Comparison of ENCODE assay signal across 22 cellular contexts in genomic region chr9:98047002-98047401, GRCh38. TPM values are rescaled to one million over a fixed set of nuclear protein-coding genes. Genes with fewer than 3 reads are reported as not detected.
DNase-seq lines count a peak whose midpoint lies in the region; ATAC-seq, FAIRE-seq and TF ChIP-seq lines count a peak whose summit lies in the region.
"Had no signal": no experiment of that assay in that cellular context is flagged by ENCODE, and none has a peak within 500 bp of the region (broad histone marks: within the 10 kb centered on the region; RNA-seq: fewer than 3 reads in every experiment).

No MANE protein-coding gene starts in this region.

- no peaks in the 10 kb centered on the region for H3F3A ChIP-seq in GM23248 (ENCODE audit: insufficient read depth)

- peaks cover 41% of the 10 kb centered on the region for H3K36me3 Mint-ChIP-seq in activated CD4-positive, alpha-beta T cell treated with anti-CD3 and anti-CD28 coated beads, Interleukin-2, amount 10 ng/mL, durations not matched to agents 7 days and 5 days (ENCODE audit: low read depth)

- no peaks in the 10 kb centered on the region for H3K9me3 ChIP-seq in HEK293 (ENCODE audit: control insufficient read depth, insufficient read depth, low read depth, low read length)
- peaks cover 4% of the 10 kb centered on the region; the same call in 1 of the 2 replicates for H3K9me3 ChIP-seq in K562 (replicated peaks; ENCODE audit: control insufficient read depth, insufficient read depth, low read depth, low read length)
- no peaks in the 10 kb centered on the region for H3K9me3 ChIP-seq in suprapubic skin
- H3K9me3 ChIP-seq in GM23248 (ENCODE audit: low read depth) = no peaks in the 10 kb centered on the region
- H3K9me3 ChIP-seq: body of pancreas, colonic mucosa, uterus had no signal

- H2AFZ ChIP-seq in K562 (ENCODE audit: low read depth, low read length) (peak overlapping the region; percentile 34; the same call in 1 of the 2 replicates), GM23248 (no peak overlapping the region)

- peak; percentile 83 for TF ChIP-seq POLR2A in K562 (conservative IDR thresholded peaks at IDR 0.05)
- no peak for TF ChIP-seq POLR2A in suprapubic skin (IDR thresholded peaks at IDR 0.05)

- peak overlapping the region; percentile 78 for H3K4me3 Mint-ChIP-seq in activated CD4-positive, alpha-beta T cell treated with anti-CD3 and anti-CD28 coated beads, Interleukin-2, amount 10 ng/mL, durations not matched to agents 7 days and 5 days
- H3K4me3 Mint-ChIP-seq: CD4-positive, alpha-beta T cell had no signal

- H3K9ac ChIP-seq in K562 (ENCODE audit: insufficient read depth in 1 of 2, low read depth in 2 of 2, low read length in 2 of 2) (peak overlapping the region in 1 of 2 experiments; percentile 92; a peak in 2 of 4 replicates), GM23248 (no peak overlapping the region)

- H3K9me2 ChIP-seq in GM23248 (ENCODE audit: insufficient read depth) = no peaks in the 10 kb centered on the region

- H3K4me3 ChIP-seq in HEK293 (ENCODE audit: low read depth, low read length) (no peak overlapping the region), K562 (peak overlapping the region; percentile 55), suprapubic skin (no peak overlapping the region), GM23248 (no peak overlapping the region)
- H3K4me3 ChIP-seq: body of pancreas, colonic mucosa, uterus had no signal

- no peaks in the 10 kb centered on the region for H3K27me3 Mint-ChIP-seq in activated CD4-positive, alpha-beta T cell treated with anti-CD3 and anti-CD28 coated beads, Interleukin-2, amount 10 ng/mL, durations not matched to agents 7 days and 5 days
- H3K27me3 Mint-ChIP-seq: CD4-positive, alpha-beta T cell had no signal

- no peak overlapping the region for H3K27ac ChIP-seq in HEK293 (ENCODE audit: extremely low read depth, low read depth, low read length)
- H3K27ac ChIP-seq in K562 (ENCODE audit: extremely low read depth, low read depth, low read length) = peak overlapping the region; percentile 90
- no peak overlapping the region for H3K27ac ChIP-seq in suprapubic skin
- H3K27ac ChIP-seq in GM23248 = no peak overlapping the region
- H3K27ac ChIP-seq: body of pancreas, colonic mucosa, uterus had no signal

- no peak for TF ChIP-seq CTCF in HEK293 (tag by site-specific recombination; IDR thresholded peaks at IDR 0.05)
- TF ChIP-seq CTCF in K562 (IDR thresholded peaks at IDR 0.05 in 2 of 3, conservative IDR thresholded peaks at IDR 0.05 in 1 of 3; ENCODE audit: insufficient read depth in 2 of 3, low read depth in 1 of 3, low read length in 3 of 3) = no peak
- no peak for TF ChIP-seq CTCF in suprapubic skin (IDR thresholded peaks at IDR 0.05)

- FAIRE-seq in K562 (lab: Jason Lieb, UNC) = peak; percentile 23
- FAIRE-seq: endothelial cell of umbilical vein, GM12892 had no signal

- WGBS in K562 (ENCODE audit: insufficient coverage, low coverage, missing lambda C conversion rate) = 4% methylated on average over 4 of the region's 5 CpGs
- 89% methylated on average over 5 of the region's 5 CpGs for WGBS in suprapubic skin
- 78 to 79% methylated on average over 5 of the region's 5 CpGs for WGBS in GM23248 (ENCODE audit: low coverage in 1 of 2, low lambda C conversion rate in 2 of 2, missing lambda C conversion rate in 2 of 2), 2 experiments

- peak overlapping the region; percentile 76 for H3K4me2 ChIP-seq in K562 (ENCODE audit: insufficient read depth, low read length)
- no peak overlapping the region for H3K4me2 ChIP-seq in GM23248 (ENCODE audit: unreplicated experiment)

- intact Hi-C loops in K562 (cut with micrococcal nuclease) = loop anchor here (5.0 kb wide), 2 partner anchors 60 to 125 kb away; partner anchors contain the start of gene TRMO

- in situ Hi-C loops in K562 (cut with MboI) (no loop called here), GM23248 (cut with MboI) (no loop called here)

- H3K27me3 ChIP-seq in K562 (ENCODE audit: control insufficient read depth in 2 of 2, insufficient read depth in 2 of 2, low read length in 2 of 2) = no peaks in the 10 kb centered on the region
- no peaks in the 10 kb centered on the region for H3K27me3 ChIP-seq in suprapubic skin
- no peaks in the 10 kb centered on the region for H3K27me3 ChIP-seq in GM23248 (replicated peaks; ENCODE audit: insufficient read depth)
- H3K27me3 ChIP-seq: body of pancreas, colonic mucosa, uterus had no signal

- BruUV-seq in K562 (replicated peaks; lab: Mats Ljungman, UMichigan) = no TSS peak

- H3K4me1 ChIP-seq in HEK293 (ENCODE audit: control insufficient read depth, insufficient read depth, low read length) (no peaks in the 10 kb centered on the region), K562 (replicated peaks in 1 of 2; ENCODE audit: control insufficient read depth in 2 of 2, insufficient read depth in 2 of 2, low read length in 2 of 2) (peaks cover 12 to 19% of the 10 kb centered on the region in 2 experiments; a peak in 3 of 5 replicates), suprapubic skin (no peaks in the 10 kb centered on the region), GM23248 (ENCODE audit: insufficient read depth) (no peaks in the 10 kb centered on the region)
- H3K4me1 ChIP-seq: body of pancreas, colonic mucosa, uterus had no signal

- H4K20me1 ChIP-seq in K562 (replicated peaks; ENCODE audit: control insufficient read depth, insufficient read depth, low read length) = no peaks in the 10 kb centered on the region
- H4K20me1 ChIP-seq in GM23248 (ENCODE audit: insufficient read depth) = no peaks in the 10 kb centered on the region

- peak overlapping the region; percentile 27 for H3K27ac Mint-ChIP-seq in activated CD4-positive, alpha-beta T cell treated with anti-CD3 and anti-CD28 coated beads, Interleukin-2, amount 10 ng/mL, durations not matched to agents 7 days and 5 days
- H3K27ac Mint-ChIP-seq: CD4-positive, alpha-beta T cell had no signal

- CTCF ChIA-PET in activated CD4-positive, alpha-beta T cell treated with anti-CD3 and anti-CD28 coated beads, Interleukin-2, amount 10 ng/mL, durations not matched to agents 7 days and 5 days (lab: Charles Lee) = interaction anchor here (0.6 to 6.7 kb wide), 5 partner anchors 9 to 156 kb away, joined by 3 to 37 read pairs (median 4); partner anchors contain the start of gene TRMO
- CTCF ChIA-PET in HEK293 (lab: Yijun Ruan, JAX) = interaction anchor here (2.1 kb wide), 1 partner anchor 13 kb away, joined by 13 read pairs; no protein-coding TSS in a partner anchor
- CTCF ChIA-PET in K562 (lab: Yijun Ruan, JAX; ENCODE audit: low intra/inter-chr PET ratio) = no interaction called here

- H3K9me3 Mint-ChIP-seq in activated CD4-positive, alpha-beta T cell treated with anti-CD3 and anti-CD28 coated beads, Interleukin-2, amount 10 ng/mL, durations not matched to agents 7 days and 5 days = peaks cover 5% of the 10 kb centered on the region
- H3K9me3 Mint-ChIP-seq: CD4-positive, alpha-beta T cell had no signal

- H3K36me3 ChIP-seq in HEK293 (ENCODE audit: control insufficient read depth in 2 of 2, insufficient read depth in 1 of 2, low read length in 2 of 2) = no peaks in the 10 kb centered on the region
- H3K36me3 ChIP-seq in K562 (ENCODE audit: control insufficient read depth, insufficient read depth, low read length) = peaks cover 52% of the 10 kb centered on the region
- no peaks in the 10 kb centered on the region for H3K36me3 ChIP-seq in suprapubic skin
- no peaks in the 10 kb centered on the region for H3K36me3 ChIP-seq in GM23248 (ENCODE audit: low read depth)
- H3K36me3 ChIP-seq: colonic mucosa, uterus had no signal

- H3K9me1 ChIP-seq in K562 (ENCODE audit: control insufficient read depth, insufficient read depth, low read length) = no peaks in the 10 kb centered on the region

- DNase-seq in activated CD4-positive, alpha-beta T cell treated with anti-CD3 and anti-CD28 coated beads, Interleukin-2, amount 10 ng/mL, durations not matched to agents 7 days and 5 days = no peak
- no peak for DNase-seq in activated CD4-positive, alpha-beta T cell treated with anti-CD3 and anti-CD28 coated beads, Interleukin-2, amount 50 U/mL, for 4 hours
- DNase-seq in RKO (ENCODE audit: low spot score) = peak; percentile 70
- DNase-seq in K562 (ENCODE audit: extremely low read depth in 1 of 4, low spot score in 3 of 4) = peak in 1 of 4 experiments; percentile 75
- no peak for DNase-seq in suprapubic skin (ENCODE audit: low spot score in 2 of 2)
- no peak for DNase-seq in GM23248
- DNase-seq in COLO829 (ENCODE audit: low spot score) = no peak
- DNase-seq: ACHN; activated CD4-positive, alpha-beta T cell treated with anti-CD3 and anti-CD28 coated beads for 1 hour; activated effector memory CD4-positive, alpha-beta T cell treated with Interleukin-2 at 50 U/mL for 16 hours; body of pancreas; CD4-positive, alpha-beta T cell; colonic mucosa; foreskin fibroblast; hypothalamus; kidney glomerular epithelial cell; NCI-H2029 treated with DMSO at 0.1 percent for 48 hours; NCI-H524 treated with DMSO at 0.1 percent for 48 hours; uterus had no signal

- peaks cover 60% of the 10 kb centered on the region for H3K4me1 Mint-ChIP-seq in activated CD4-positive, alpha-beta T cell treated with anti-CD3 and anti-CD28 coated beads, Interleukin-2, amount 10 ng/mL, durations not matched to agents 7 days and 5 days

- peaks cover 68% of the 10 kb centered on the region for H3K79me2 ChIP-seq in K562 (ENCODE audit: control insufficient read depth, insufficient read depth, low read length)
- no peaks in the 10 kb centered on the region for H3K79me2 ChIP-seq in GM23248 (ENCODE audit: insufficient read depth)

- peak; percentile 67 for ATAC-seq in K562
- ATAC-seq: body of pancreas had no signal

- POLR2A ChIA-PET in activated CD4-positive, alpha-beta T cell treated with anti-CD3 and anti-CD28 coated beads, Interleukin-2, amount 10 ng/mL, durations not matched to agents 7 days and 5 days (lab: Charles Lee) = no interaction called here
- POLR2A ChIA-PET in HEK293 (lab: Yijun Ruan, JAX) (no interaction called here), K562 (lab: Yijun Ruan, JAX) (interaction anchor here (0.6 to 4.7 kb wide), 22 partner anchors 10 to 1005 kb away, joined by 3 to 57 read pairs (median 4); partner anchors contain the start of genes CORO2A, NANS, TBC1D2 and TMOD1)

- TF ChIP-seq RAD21 in K562 (CRISPR knock-in tag; conservative IDR thresholded peaks at IDR 0.05 in 1 of 2, IDR thresholded peaks at IDR 0.05 in 1 of 2) = no peak

- no peak for TF ChIP-seq EP300 in K562 (IDR thresholded peaks at IDR 0.05; ENCODE audit: low read length)
- no peak for TF ChIP-seq EP300 in suprapubic skin (IDR thresholded peaks at IDR 0.05)

RNA-seq across cellular contexts. Expression of gene NANS, which starts 9.5 kb away (rescaled TPM):
- total RNA-seq in activated CD4-positive, alpha-beta T cell treated with anti-CD3 and anti-CD28 coated beads, Interleukin-2, amount 10 ng/mL, durations not matched to agents 7 days and 5 days = 10 to 100 TPM; 37.2 to 38.3 TPM
- total RNA-seq in K562 (2011; cell fraction: chromatin; rRNA removed; ENCODE audit: low replicate concordance) = 95.6 and 146 TPM in 2 replicates
- total RNA-seq in K562 (2011; cell fraction: nucleolus; rRNA removed) = 97.0 and 106 TPM in 2 replicates
- total RNA-seq in K562 (2011; cell fraction: nucleoplasm; rRNA removed) = 94.6 and 118 TPM in 2 replicates
- total RNA-seq in K562 (2014; rRNA removed) (181 and 197 TPM in 2 replicates), K562 (2014; rRNA removed; fragmentation: Illumina TruSeq; extraction: Trizol) (124 and 133 TPM in 2 replicates), K562 (2015; rRNA removed; fragmentation: Illumina TruSeq; extraction: Trizol) (151 and 156 TPM in 2 replicates), K562 (2021) (127 and 133 TPM in 2 replicates), suprapubic skin (10 to 100 TPM; 35.0 to 49.6 (median 45.2) TPM)
- polyA plus RNA-seq in K562 (2011; rRNA removed) (124 and 143 TPM in 2 replicates), K562 (2014; fragmentation: Illumina TruSeq; extraction: Trizol) (137 TPM in 2 replicates), K562 (2014; fragmentation: Nextera tagmentation; extraction: Ambion mirVana) (10 to 100 TPM; 37.1 to 64.3 TPM), K562 (2014; rRNA removed) (127 and 141 TPM in 2 replicates), GM23248 (2016; fragmentation: Nextera tagmentation; extraction: Ambion mirVana) (128 and 133 TPM in 2 replicates)
- 138 and 150 TPM in 2 replicates for polyA plus RNA-seq in K562 (2011; cell fraction: cytosol; rRNA removed)
- polyA plus RNA-seq in K562 (2011; cell fraction: nucleus; rRNA removed) = 49.2 and 61.9 TPM in 2 replicates
- 189 and 211 TPM in 2 replicates for polyA plus RNA-seq in K562 (2012)
- 139 and 167 TPM in 2 replicates for polyA minus RNA-seq in K562 (2011; rRNA and poly(A)+ RNA removed)
- 63.5 and 72.7 TPM in 2 replicates for polyA minus RNA-seq in K562 (2011; cell fraction: cytosol; rRNA and poly(A)+ RNA removed)
- polyA minus RNA-seq in K562 (2011; cell fraction: nucleus; rRNA and poly(A)+ RNA removed) = 26.9 and 42.3 TPM in 2 replicates
- total RNA-seq in GM23248 (2014; rRNA removed; shearing (Covaris generic)) = 60.3 and 80.8 TPM in 2 replicates
